Comparison of ENCODE assay signal across 24 cellular contexts in the genomic region with DNA sequence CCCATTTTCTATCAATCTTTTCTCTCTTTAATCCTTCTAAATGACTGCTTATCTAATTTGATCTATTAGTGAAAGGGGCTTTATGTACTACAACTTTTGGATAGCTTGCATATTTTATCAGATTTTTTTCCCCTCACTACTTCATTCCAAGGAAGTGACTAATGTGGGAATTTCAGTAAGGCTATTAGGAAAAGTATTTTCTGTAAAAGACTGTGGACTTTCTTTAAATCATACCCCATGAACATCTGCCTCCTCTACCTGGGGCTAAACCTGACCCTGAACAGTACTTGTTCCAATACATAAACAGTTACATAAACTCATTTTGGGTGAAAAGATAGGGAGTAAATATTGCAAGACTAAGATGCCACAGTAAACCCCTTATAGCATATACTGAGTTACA.
A peak's percentile ranks its signal among the peaks of the same experiment; 100 is the strongest.
DNase-seq lines count a peak whose midpoint lies in the region; ATAC-seq, FAIRE-seq and TF ChIP-seq lines count a peak whose summit lies in the region.
"Had no signal": no experiment of that assay in that cellular context is flagged by ENCODE, and none has a peak within 500 bp of the region (broad histone marks: within the 10 kb centered on the region; RNA-seq: fewer than 3 reads in every experiment).

No MANE protein-coding gene starts in this region.

- H3K4me2 ChIP-seq in fibroblast of lung (ENCODE audit: extremely low read depth, insufficient read depth, low read length) (no peak overlapping the region), osteoblast (ENCODE audit: insufficient read depth, low read length) (no peak overlapping the region)
- H3K4me2 ChIP-seq: GM23338 had no signal

- H3K9ac ChIP-seq in fibroblast of lung (ENCODE audit: insufficient read depth, low read length), result no peak overlapping the region

- H3K9me3 ChIP-seq in fibroblast of lung (ENCODE audit: control insufficient read depth, insufficient read depth, low read depth, low read length) (no peaks in the 10 kb centered on the region), osteoblast (ENCODE audit: low read depth, low read length) (no peaks in the 10 kb centered on the region)
- H3K9me3 ChIP-seq: uterus had no signal

- no peak overlapping the region for H3K27ac ChIP-seq in fibroblast of lung (ENCODE audit: insufficient read depth, low read length)
- H3K27ac ChIP-seq in osteoblast (ENCODE audit: low read depth, low read length), result peak overlapping the region; percentile 48
- no peak overlapping the region for H3K27ac ChIP-seq in dorsolateral prefrontal cortex
- H3K27ac ChIP-seq: uterus, VCaP had no signal

- no peaks in the 10 kb centered on the region for H3K27me3 ChIP-seq in fibroblast of lung (ENCODE audit: control insufficient read depth, insufficient read depth, low read length)
- no peaks in the 10 kb centered on the region for H3K27me3 ChIP-seq in osteoblast (ENCODE audit: insufficient read depth, low read length)
- H3K27me3 ChIP-seq in dorsolateral prefrontal cortex, result no peaks in the 10 kb centered on the region
- H3K27me3 ChIP-seq: uterus had no signal

- H4K20me1 ChIP-seq in fibroblast of lung (ENCODE audit: control insufficient read depth, extremely low read depth, insufficient read depth, low read length), result no peaks in the 10 kb centered on the region
- no peaks in the 10 kb centered on the region for H4K20me1 ChIP-seq in osteoblast (ENCODE audit: insufficient read depth, low read length)

- no peak overlapping the region for H2AFZ ChIP-seq in fibroblast of lung (ENCODE audit: low read length)
- H2AFZ ChIP-seq in osteoblast (ENCODE audit: low read length), result peak overlapping the region; percentile 23
- H2AFZ ChIP-seq: GM23338 had no signal

- H3K79me2 ChIP-seq in fibroblast of lung (ENCODE audit: control insufficient read depth, insufficient read depth, low read length) (no peaks in the 10 kb centered on the region), osteoblast (ENCODE audit: insufficient read depth, low read length) (no peaks in the 10 kb centered on the region)

- no peaks in the 10 kb centered on the region for H3K36me3 ChIP-seq in fibroblast of lung (ENCODE audit: control insufficient read depth, insufficient read depth, low read length)
- no peaks in the 10 kb centered on the region for H3K36me3 ChIP-seq in osteoblast (ENCODE audit: insufficient read depth, low read length)
- H3K36me3 ChIP-seq: uterus had no signal

- no peak for FAIRE-seq in frontal cortex (lab: Jason Lieb, UNC)

- peaks cover 6% of the 10 kb centered on the region for H3K4me1 ChIP-seq in fibroblast of lung (ENCODE audit: control insufficient read depth, extremely low read depth, insufficient read depth, low read length)
- peaks cover 19% of the 10 kb centered on the region for H3K4me1 ChIP-seq in osteoblast (ENCODE audit: insufficient read depth, low read length)
- H3K4me1 ChIP-seq: uterus had no signal

- no peak for ATAC-seq in HG03280 (IDR thresholded peaks at IDR 0.05; ENCODE audit: unreplicated experiment)
- ATAC-seq: effector memory CD8-positive, alpha-beta T cell; GM23338; Right ventricle myocardium inferior had no signal

- H3K4me3 ChIP-seq in fibroblast of lung (replicated peaks in 1 of 4; ENCODE audit: control extremely low read depth in 1 of 4, insufficient read depth in 1 of 4, low read depth in 3 of 4, low read length in 4 of 4) (no peak overlapping the region), osteoblast (ENCODE audit: insufficient read depth, low read length) (no peak overlapping the region), dorsolateral prefrontal cortex (no peak overlapping the region)
- H3K4me3 ChIP-seq: GM23338, uterus had no signal

- TF ChIP-seq CTCF in fibroblast of lung (conservative IDR thresholded peaks at IDR 0.05 in 1 of 2, IDR thresholded peaks at IDR 0.05 in 1 of 2; ENCODE audit: low read depth in 1 of 2, low read length in 2 of 2) (no peak), osteoblast (IDR thresholded peaks at IDR 0.05; ENCODE audit: extremely low read depth, low read depth, low read length) (no peak), dorsolateral prefrontal cortex (IDR thresholded peaks at IDR 0.05 in 54 of 56, conservative IDR thresholded peaks at IDR 0.05 in 2 of 56; ENCODE audit: low read depth in 1 of 56, partially characterized antibody in 56 of 56) (no peak)

- intact Hi-C loops in dorsolateral prefrontal cortex (cut with DNase I), result no loop called here

- DNase-seq in EH (ENCODE audit: low read depth), result peak; percentile 89
- peak; percentile 68 for DNase-seq in RPMI7951 (ENCODE audit: low read depth)
- peak; percentile 21 to 76 for DNase-seq in fibroblast of lung (ENCODE audit: low read depth in 2 of 2)
- no peak for DNase-seq in osteoblast (ENCODE audit: insufficient read length, low spot score, missing footprints)
- DNase-seq in NCI-H2081 treated with DMSO at 0.1 percent for 48 hours (lab: John Stamatoyannopoulos, UW), result no peak
- no peak for DNase-seq in dorsolateral prefrontal cortex
- no peak for DNase-seq in frontal cortex (ENCODE audit: low spot score in 2 of 2)
- DNase-seq: activated CD4-positive, alpha-beta T cell treated with anti-CD3 and anti-CD28 coated beads, Interleukin-2, amount 50 U/mL, for 4 hours; amniotic stem cell; CD8-positive, alpha-beta memory T cell; cerebellar nuclear complex; DMS79 treated with DMSO at 0.1 percent for 48 hours; effector memory CD8-positive, alpha-beta T cell; hippocampal formation; NCI-H1092; NCI-H2081; NCI-H510A treated with DMSO at 0.1 percent for 48 hours; nephron progenitor cell; stimulated activated CD4-positive, alpha-beta T cell treated with anti-CD3 and anti-CD28 coated beads, Interleukin-4, amount 100 ng/mL, for 24 hours had no signal

Comparison
In these comparisons a context has a peak if more than half of its experiments do, and no peak if none do; other contexts are left out.
1. DNase-seq: peak in EH (single experiment), RPMI7951 (single experiment) and fibroblast of lung (2 of 2); none in osteoblast (single experiment), NCI-H2081 treated with DMSO at 0.1 percent for 48 hours (single experiment), dorsolateral prefrontal cortex (0 of 10) and frontal cortex (0 of 2).